ENCODE assay signal across 8 cellular contexts in the genomic region with DNA sequence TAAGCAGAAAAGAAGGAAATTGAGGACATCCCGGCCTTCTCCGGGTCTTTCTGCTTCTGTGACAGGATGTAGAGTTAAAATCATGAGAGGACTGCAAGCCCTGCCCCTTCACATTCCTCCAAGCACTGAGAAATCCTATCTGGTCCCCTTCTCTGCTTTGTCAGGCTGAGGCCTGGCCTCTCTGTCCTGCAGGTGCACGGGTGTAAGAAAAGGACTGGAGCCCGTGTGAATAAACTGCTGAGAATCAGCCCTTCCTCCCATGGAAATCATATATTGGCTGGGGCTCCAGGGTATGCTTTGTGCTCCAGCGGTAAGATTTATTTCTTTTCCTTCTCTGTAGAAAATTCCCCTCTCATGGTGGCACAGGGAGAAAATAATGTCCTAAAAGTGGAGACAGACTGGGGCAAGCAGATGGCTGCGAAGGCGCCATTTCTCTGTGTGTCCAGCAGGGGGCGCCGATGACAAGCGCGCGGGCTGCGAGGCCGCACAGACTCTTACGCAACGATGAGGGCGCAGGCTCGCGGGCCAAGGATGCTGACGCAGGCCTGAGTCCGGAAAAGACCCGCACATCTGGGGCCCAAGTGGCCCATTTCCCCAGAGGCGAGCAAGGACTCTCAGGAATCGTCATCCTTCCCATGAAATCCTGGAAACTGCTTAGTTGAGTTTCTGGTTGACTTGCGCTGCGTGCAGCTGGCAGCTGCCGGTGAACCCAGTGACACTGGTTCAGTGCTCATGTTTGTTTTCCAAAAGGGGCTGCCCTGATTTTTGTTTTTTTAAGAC.
DNase-seq lines count a peak whose midpoint lies in the region; ATAC-seq and TF ChIP-seq lines count a peak whose summit lies in the region.

No MANE protein-coding gene starts in this region.

- TF ChIP-seq CTCF in CD8-positive, alpha-beta T cell (IDR thresholded peaks at IDR 0.05): peak; percentile 94
- TF ChIP-seq CTCF in activated CD8-positive, alpha-beta T cell treated with anti-CD3 and anti-CD28 coated beads for 36 hours (IDR thresholded peaks at IDR 0.05): peak; percentile 97

- CTCF ChIA-PET in CD8-positive, alpha-beta T cell (lab: Charles Lee): interaction anchor here (0.7 to 2.6 kb wide), 10 partner anchors 10 to 1612 kb away, joined by 3 to 14 read pairs (median 3); no protein-coding TSS in a partner anchor
- CTCF ChIA-PET in activated CD8-positive, alpha-beta T cell treated with anti-CD3 and anti-CD28 coated beads for 36 hours (lab: Charles Lee): interaction anchor here (0.7 to 2.2 kb wide), 8 partner anchors 8 to 472 kb away, joined by 3 to 7 read pairs (median 3); no protein-coding TSS in a partner anchor

- no peak overlapping the region for H3K27ac ChIP-seq in CD8-positive, alpha-beta T cell (ENCODE audit: low read depth, low read length)

- no peaks in the 10 kb centered on the region for H3K9me3 ChIP-seq in CD8-positive, alpha-beta T cell (ENCODE audit: low read length)

- peaks cover 2% of the 10 kb centered on the region for H3K27me3 Mint-ChIP-seq in CD8-positive, alpha-beta T cell (ENCODE audit: low read depth)
- no peaks in the 10 kb centered on the region for H3K27me3 Mint-ChIP-seq in activated CD8-positive, alpha-beta T cell treated with anti-CD3 and anti-CD28 coated beads for 36 hours

- ATAC-seq in CD8-positive, alpha-beta T cell: peak; percentile 88
- peak; percentile 83 for ATAC-seq in GM19463 (IDR thresholded peaks at IDR 0.05; ENCODE audit: unreplicated experiment)
- ATAC-seq in HG03571 (IDR thresholded peaks at IDR 0.05; ENCODE audit: unreplicated experiment): peak; percentile 97
- ATAC-seq in activated CD8-positive, alpha-beta T cell treated with anti-CD3 and anti-CD28 coated beads for 36 hours: peak; percentile 88

- no peaks in the 10 kb centered on the region for H3K27me3 ChIP-seq in CD8-positive, alpha-beta T cell (ENCODE audit: insufficient read depth, low read length)

- peak; percentile 34 to 86 (median 62) for DNase-seq in CD8-positive, alpha-beta T cell
- peak; percentile 92 for DNase-seq in NCI-H748 (lab: John Stamatoyannopoulos, UW; ENCODE audit: unreplicated experiment)
- peak; percentile 82 for DNase-seq in activated CD8-positive, alpha-beta T cell treated with anti-CD3 and anti-CD28 coated beads for 36 hours
- DNase-seq in effector CD8-positive, alpha-beta T cell (lab: John Stamatoyannopoulos, UW): peak; percentile 55
- peak; percentile 91 for DNase-seq in medulla oblongata (ENCODE audit: extremely low spot score)
- peak; percentile 53 to 69 (median 58) for DNase-seq in stimulated activated CD4-positive, alpha-beta T cell treated with anti-CD3 and anti-CD28 coated beads, TNF-alpha, amount 100 ng/mL, for 48 hours (ENCODE audit: low read depth in 3 of 3)

- peaks cover 2% of the 10 kb centered on the region for H3K4me1 Mint-ChIP-seq in CD8-positive, alpha-beta T cell (ENCODE audit: low read depth)
- H3K4me1 Mint-ChIP-seq in activated CD8-positive, alpha-beta T cell treated with anti-CD3 and anti-CD28 coated beads for 36 hours (ENCODE audit: low read depth): peaks cover 24% of the 10 kb centered on the region

- intact Hi-C loops in CD8-positive, alpha-beta T cell (cut with DNase I, micrococcal nuclease): loop anchor here (1.0 to 2.0 kb wide), 4 partner anchors 365 to 1607 kb away; no protein-coding TSS in a partner anchor
- intact Hi-C loops in activated CD8-positive, alpha-beta T cell treated with anti-CD3 and anti-CD28 coated beads for 36 hours (cut with micrococcal nuclease): loop anchor here (2.0 to 10.0 kb wide), 2 partner anchors 427 to 537 kb away; no protein-coding TSS in a partner anchor

- POLR2A ChIA-PET in CD8-positive, alpha-beta T cell (lab: Charles Lee): no interaction called here
- POLR2A ChIA-PET in activated CD8-positive, alpha-beta T cell treated with anti-CD3 and anti-CD28 coated beads for 36 hours (lab: Charles Lee): no interaction called here

- no peaks in the 10 kb centered on the region for H3K36me3 Mint-ChIP-seq in CD8-positive, alpha-beta T cell
- no peaks in the 10 kb centered on the region for H3K36me3 Mint-ChIP-seq in activated CD8-positive, alpha-beta T cell treated with anti-CD3 and anti-CD28 coated beads for 36 hours (ENCODE audit: low read depth)

- H3K36me3 ChIP-seq in CD8-positive, alpha-beta T cell (ENCODE audit: insufficient read depth, low read length): no peaks in the 10 kb centered on the region

- peak overlapping the region; percentile 10 for H3K4me3 ChIP-seq in CD8-positive, alpha-beta T cell (ENCODE audit: low read depth, low read length)

- no peak overlapping the region for H3K27ac Mint-ChIP-seq in CD8-positive, alpha-beta T cell
- H3K27ac Mint-ChIP-seq in activated CD8-positive, alpha-beta T cell treated with anti-CD3 and anti-CD28 coated beads for 36 hours: no peak overlapping the region

- H3K4me3 Mint-ChIP-seq in CD8-positive, alpha-beta T cell: peak overlapping the region; percentile 24
- H3K4me3 Mint-ChIP-seq in activated CD8-positive, alpha-beta T cell treated with anti-CD3 and anti-CD28 coated beads for 36 hours: no peak overlapping the region

- peaks cover 3% of the 10 kb centered on the region for H3K9me3 Mint-ChIP-seq in CD8-positive, alpha-beta T cell
- H3K9me3 Mint-ChIP-seq in activated CD8-positive, alpha-beta T cell treated with anti-CD3 and anti-CD28 coated beads for 36 hours: peaks cover 6% of the 10 kb centered on the region

- H3K4me1 ChIP-seq in CD8-positive, alpha-beta T cell (ENCODE audit: insufficient read depth, low read length): no peaks in the 10 kb centered on the region
